In genomic region chr20:6416371-6416770, GRCh38 we compare ENCODE assay signal across 36 cellular contexts.
DNase-seq lines count a peak whose midpoint lies in the region; ATAC-seq, FAIRE-seq and TF ChIP-seq lines count a peak whose summit lies in the region.
"Had no signal": no experiment of that assay in that cellular context is flagged by ENCODE, and none has a peak within 500 bp of the region (broad histone marks: within the 10 kb centered on the region; RNA-seq: fewer than 3 reads in every experiment).

No MANE protein-coding gene starts in this region.

- BruUV-seq in HepG2 (replicated peaks; lab: Mats Ljungman, UMichigan) = no TSS peak

- in situ Hi-C loops in HepG2 (cut with HindIII; ENCODE audit: extremely low pct_ligation_motif_present, low pct_unique_long_range_greater_than_20kb) (no loop called here), brain microvascular endothelial cell (cut with HindIII; ENCODE audit: low pct_ligation_motif_present, low sequenced_read_pairs) (no loop called here)

- H3K9me3 ChIP-seq in HepG2 (ENCODE audit: low read length) (no peaks in the 10 kb centered on the region), right lobe of liver (no peaks in the 10 kb centered on the region)
- H3K9me3 ChIP-seq: heart right ventricle, Peyer's patch, right atrium auricular region, stomach, tibial nerve had no signal

- no peaks in the 10 kb centered on the region for H3K4me1 ChIP-seq in HepG2 (ENCODE audit: insufficient read depth, low read length)
- no peaks in the 10 kb centered on the region for H3K4me1 ChIP-seq in right lobe of liver
- H3K4me1 ChIP-seq: heart right ventricle, parathyroid adenoma, Peyer's patch, right atrium auricular region, stomach, tibial nerve had no signal

- H3K36me3 ChIP-seq in HepG2 (replicated peaks in 1 of 2; ENCODE audit: control insufficient read depth in 1 of 2, insufficient read depth in 2 of 2, low read length in 2 of 2) (no peaks in the 10 kb centered on the region), right lobe of liver (no peaks in the 10 kb centered on the region), brain microvascular endothelial cell (replicated peaks) (no peaks in the 10 kb centered on the region)
- H3K36me3 ChIP-seq: heart right ventricle, Peyer's patch, right atrium auricular region, stomach, tibial nerve had no signal

- TF ChIP-seq RAD21 in HepG2 (CRISPR knock-in tag; IDR thresholded peaks at IDR 0.05) = no peak

- peak; percentile 52; the same call in 2 of the 3 replicates for ATAC-seq in HepG2
- ATAC-seq in right lobe of liver = no peak
- no peak for ATAC-seq in GM21619 (IDR thresholded peaks at IDR 0.05; ENCODE audit: unreplicated experiment)
- no peak for ATAC-seq in HG03159 (IDR thresholded peaks at IDR 0.05; ENCODE audit: unreplicated experiment)
- ATAC-seq: activated CD8-positive, alpha-beta T cell treated with anti-CD3 and anti-CD28 coated beads, Interleukin-2, amount 10 ng/mL, durations not matched to agents 7 days and 5 days; esophagus mucosa; heart right ventricle; left cardiac atrium had no signal

- no peaks in the 10 kb centered on the region for H3K27me3 ChIP-seq in HepG2 (ENCODE audit: control insufficient read depth in 1 of 2, insufficient read depth in 2 of 2, low read length in 2 of 2)
- H3K27me3 ChIP-seq in right lobe of liver = no peaks in the 10 kb centered on the region
- no peaks in the 10 kb centered on the region for H3K27me3 ChIP-seq in brain microvascular endothelial cell (replicated peaks)
- H3K27me3 ChIP-seq: heart right ventricle, Peyer's patch, right atrium auricular region, stomach, tibial nerve had no signal

- TF ChIP-seq CTCF in HepG2 (CRISPR knock-in tag; IDR thresholded peaks at IDR 0.05) (peak; percentile 27; the same call in 1 of the 2 replicates), right lobe of liver (IDR thresholded peaks at IDR 0.05) (peak in 1 of 4 donors; percentile 20), brain microvascular endothelial cell (IDR thresholded peaks at IDR 0.05; ENCODE audit: low read depth, low read length, missing control alignments) (peak; percentile 8)

- TF ChIP-seq POLR2A in HepG2 (IDR thresholded peaks at IDR 0.05; ENCODE audit: insufficient read depth in 1 of 2, low read depth in 2 of 2, low read length in 2 of 2) (no peak), right lobe of liver (IDR thresholded peaks at IDR 0.05) (no peak)

- no peak for FAIRE-seq in HepG2 (lab: Jason Lieb, UNC)
- FAIRE-seq: A204.1, astrocyte, GM12892 had no signal

- intact Hi-C loops in HepG2 (cut with micrococcal nuclease; ENCODE audit: unreplicated experiment) (no loop called here), right lobe of liver (cut with DNase I) (no loop called here)

- DNase-seq in HepG2 (ENCODE audit: low spot score) = no peak
- DNase-seq in right lobe of liver = no peak
- DNase-seq in NCI-H146 (lab: John Stamatoyannopoulos, UW) = peak; percentile 64
- no peak for DNase-seq in brain microvascular endothelial cell
- DNase-seq in caudate nucleus (lab: John Stamatoyannopoulos, UW) = no peak
- DNase-seq in SK-N-DZ (ENCODE audit: low spot score) = no peak
- DNase-seq: activated CD4-positive, CD25-positive, alpha-beta regulatory T cell treated with anti-CD3 and anti-CD28 coated beads, Interleukin-2, amount 50 U/mL, for 72 hours; activated CD8-positive, alpha-beta T cell treated with anti-CD3 and anti-CD28 coated beads, Interleukin-2, amount 10 ng/mL, durations not matched to agents 7 days and 5 days; activated gamma-delta T cell treated with Interleukin-2 at 50 U/mL for 16 hours; activated T-cell treated with anti-CD3 and anti-CD28 coated beads for 4 hours; AML-193; CD8-positive, alpha-beta memory T cell; central memory CD4-positive, alpha-beta T cell; foreskin fibroblast; GF-D8; H7; heart right ventricle; left cardiac atrium; mammary epithelial cell; NCI-H1694; NCI-H446 treated with DMSO at 0.1 percent for 48 hours; NK-92 treated with Interleukin-12 subunit alpha and Interleukin-12 subunit beta, amount 100 ng/mL, for 24 hours; Peyer's patch; stimulated activated CD4-positive, alpha-beta T cell treated with anti-CD3 and anti-CD28 coated beads, Interleukin-2, amount 100 ng/mL, for 24 hours; stomach; T-helper 1 cell had no signal

- 0% methylated on average over 2 of the region's 2 CpGs for WGBS in HepG2 (ENCODE audit: low lambda C conversion rate)
- 0% methylated on average over 1 of the region's 2 CpGs for WGBS in right lobe of liver (ENCODE audit: insufficient coverage, low coverage, low lambda C conversion rate, missing lambda C conversion rate)

- POLR2A ChIA-PET in HepG2 (lab: Yijun Ruan, JAX) = no interaction called here

- H3K9ac ChIP-seq in HepG2 (ENCODE audit: insufficient read depth, low read depth, low read length) = no peak overlapping the region
- H3K9ac ChIP-seq: KMS-11, parathyroid adenoma had no signal

- H3K4me3 ChIP-seq in HepG2 (replicated peaks in 1 of 3; ENCODE audit: insufficient read depth in 1 of 3, low read depth in 2 of 3, low read length in 3 of 3) (no peak overlapping the region), right lobe of liver (no peak overlapping the region), brain microvascular endothelial cell (ENCODE audit: low read depth, low read length) (no peak overlapping the region)
- H3K4me3 ChIP-seq: heart right ventricle, Peyer's patch, right atrium auricular region, stomach, tibial nerve had no signal

- no peak for TF ChIP-seq EP300 in HepG2 (IDR thresholded peaks at IDR 0.05; ENCODE audit: low read depth in 2 of 2, low read length in 2 of 2)
- no peak for TF ChIP-seq EP300 in HepG2 (CRISPR knock-in tag; IDR thresholded peaks at IDR 0.05; ENCODE audit: borderline replicate concordance)

- CTCF ChIA-PET in HepG2 (lab: Yijun Ruan, JAX; ENCODE audit: low intra/inter-chr PET ratio, low total read pairs) = no interaction called here

- no peaks in the 10 kb centered on the region for H3K79me2 ChIP-seq in HepG2 (ENCODE audit: insufficient read depth, low read length)
- H3K79me2 ChIP-seq: parathyroid adenoma had no signal

- H3K27ac ChIP-seq in HepG2 (ENCODE audit: extremely low read length, insufficient read depth, low read length) (no peak overlapping the region), right lobe of liver (no peak overlapping the region), brain microvascular endothelial cell (no peak overlapping the region), caudate nucleus (ENCODE audit: low read depth, low read length) (no peak overlapping the region)
- H3K27ac ChIP-seq: heart right ventricle, KMS-11, parathyroid adenoma, Peyer's patch, right atrium auricular region, stomach, tibial nerve had no signal

- no peak overlapping the region for H2AFZ ChIP-seq in HepG2 (ENCODE audit: low read length)
- H2AFZ ChIP-seq: parathyroid adenoma had no signal

- H3K4me2 ChIP-seq in HepG2 (ENCODE audit: low read depth, low read length) = no peak overlapping the region
- H3K4me2 ChIP-seq: KMS-11 had no signal

- H4K20me1 ChIP-seq in HepG2 (ENCODE audit: insufficient read depth, low read length) = no peaks in the 10 kb centered on the region

TF ChIP-seq in HepG2, 621 proteins besides CTCF, POLR2A, EP300 and RAD21:
- TF ChIP-seq, protein P1, sequence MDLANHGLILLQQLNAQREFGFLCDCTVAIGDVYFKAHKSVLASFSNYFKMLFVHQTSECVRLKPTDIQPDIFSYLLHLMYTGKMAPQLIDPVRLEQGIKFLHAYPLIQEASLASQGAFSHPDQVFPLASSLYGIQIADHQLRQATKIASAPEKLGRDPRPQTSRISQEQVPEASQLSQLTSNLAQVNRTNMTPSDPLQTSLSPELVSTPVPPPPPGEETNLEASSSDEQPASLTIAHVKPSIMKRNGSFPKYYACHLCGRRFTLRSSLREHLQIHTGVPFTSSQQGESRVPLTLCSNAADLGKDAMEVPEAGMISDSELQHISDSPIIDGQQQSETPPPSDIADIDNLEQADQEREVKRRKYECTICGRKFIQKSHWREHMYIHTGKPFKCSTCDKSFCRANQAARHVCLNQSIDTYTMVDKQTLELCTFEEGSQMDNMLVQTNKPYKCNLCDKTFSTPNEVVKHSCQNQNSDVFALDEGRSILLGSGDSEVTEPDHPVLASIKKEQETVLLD (CRISPR knock-in tag; IDR thresholded peaks at IDR 0.05; ENCODE audit: low read depth) = no peak
- TF ChIP-seq KDM1A (CRISPR knock-in tag; IDR thresholded peaks at IDR 0.05) = no peak
TF ChIP-seq in HepG2: peak in this region for 0.
